1 cellular context compared by ENCODE assay signal in the genomic region with DNA sequence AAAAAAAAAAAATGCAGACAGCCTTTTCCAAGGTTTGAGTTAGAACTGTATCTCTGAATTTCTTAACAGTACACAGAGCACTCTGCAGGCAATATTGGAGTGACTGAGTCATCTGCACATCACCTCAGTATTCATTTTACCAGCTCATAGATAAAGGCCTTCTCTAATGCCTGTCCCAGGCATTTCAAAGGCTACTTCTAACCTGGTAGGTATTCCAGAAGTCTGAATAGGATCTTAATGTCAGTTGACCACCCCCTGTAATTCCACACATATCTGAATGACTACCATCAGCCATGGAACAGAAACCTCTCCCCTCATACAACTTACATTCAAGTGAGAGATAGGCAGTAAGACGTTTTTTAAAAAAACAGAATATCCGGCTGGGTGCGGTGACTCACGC.
TF ChIP-seq lines count a peak whose summit lies in the region.

No MANE protein-coding gene starts in this region.

TF ChIP-seq in endothelial cell of umbilical vein, 7 proteins besides CTCF, POLR2A, EP300 and RAD21:
- TF ChIP-seq MYC (IDR thresholded peaks at IDR 0.05; ENCODE audit: low read depth, low read length) (no peak), JUN (IDR thresholded peaks at IDR 0.05; ENCODE audit: borderline replicate concordance, insufficient read depth, insufficient read length, low read depth) (no peak), GATA2 (IDR thresholded peaks at IDR 0.05; ENCODE audit: insufficient read depth, insufficient read length, low read depth, low read length) (no peak), POLR2AphosphoS5 (IDR thresholded peaks at IDR 0.05; ENCODE audit: insufficient read depth, low read depth, low read length) (no peak), EZH2 (IDR thresholded peaks at IDR 0.05; ENCODE audit: borderline replicate concordance, low read depth, low read length, severe bottlenecking) (no peak), FOS (IDR thresholded peaks at IDR 0.05; ENCODE audit: borderline replicate concordance, insufficient read depth, low read length) (no peak)
- TF ChIP-seq, protein P1, sequence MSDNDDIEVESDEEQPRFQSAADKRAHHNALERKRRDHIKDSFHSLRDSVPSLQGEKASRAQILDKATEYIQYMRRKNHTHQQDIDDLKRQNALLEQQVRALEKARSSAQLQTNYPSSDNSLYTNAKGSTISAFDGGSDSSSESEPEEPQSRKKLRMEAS (IDR thresholded peaks at IDR 0.05; ENCODE audit: insufficient read depth, insufficient read length): no peak
